In the genomic region with DNA sequence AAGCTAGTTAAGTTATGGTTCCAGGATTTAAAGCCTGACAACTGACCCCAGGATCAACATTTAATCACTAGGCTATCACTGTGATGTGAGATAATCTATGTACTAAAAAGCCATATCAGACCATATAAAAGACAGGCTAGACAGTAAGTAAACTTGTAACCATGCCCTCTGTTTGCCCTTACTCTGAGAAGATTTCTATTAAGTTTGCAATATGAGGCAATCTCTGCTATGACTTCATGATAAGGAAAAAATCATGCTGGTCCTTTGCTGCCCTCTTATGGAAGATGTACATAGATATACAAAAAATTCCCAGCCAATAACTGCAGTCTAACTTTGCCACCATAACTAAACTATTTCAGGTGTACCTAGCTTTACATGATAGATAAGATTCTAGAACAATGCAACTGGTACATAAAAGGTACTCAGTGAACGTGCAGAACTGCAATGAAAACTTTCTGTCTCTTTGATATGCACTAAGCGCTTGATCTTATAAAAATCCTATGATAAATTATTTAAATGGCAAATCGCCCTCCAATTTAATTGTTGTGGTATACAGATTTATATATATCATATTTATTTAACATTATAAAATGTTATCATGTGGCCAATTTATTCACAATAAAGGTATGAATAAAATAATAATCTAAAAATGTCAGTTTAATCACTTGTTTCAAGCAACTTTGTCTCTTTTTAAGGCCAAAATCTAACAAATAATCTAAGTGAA, we compare ENCODE assay signal across 8 cellular contexts.
DNase-seq lines count a peak whose midpoint lies in the region; ATAC-seq and TF ChIP-seq lines count a peak whose summit lies in the region.

No MANE protein-coding gene starts in this region.

- H3K4me1 Mint-ChIP-seq in GM23338: peaks cover 12% of the 10 kb centered on the region; the same call in 2 of the 3 replicates

- H3K9me3 Mint-ChIP-seq in GM23338: no peaks in the 10 kb centered on the region

- H3K27ac ChIP-seq in C4-2B (no peak overlapping the region), GM23338 (ENCODE audit: low read depth) (no peak overlapping the region), brain microvascular endothelial cell (peak overlapping the region; percentile 75), left lung (peak overlapping the region in 1 of 2 donors; percentile 23), urinary bladder (ENCODE audit: low read depth) (peak overlapping the region; percentile 10)

- intact Hi-C loops in left lung (cut with DNase I): no loop called here

- no peaks in the 10 kb centered on the region for H3K9me2 ChIP-seq in GM23338 (ENCODE audit: insufficient read depth)

- H3K36me3 ChIP-seq in GM23338 (ENCODE audit: insufficient read depth) (no peaks in the 10 kb centered on the region), brain microvascular endothelial cell (replicated peaks) (no peaks in the 10 kb centered on the region), left lung (no peaks in the 10 kb centered on the region), urinary bladder (ENCODE audit: insufficient read depth) (no peaks in the 10 kb centered on the region)

- no peak overlapping the region for H2AFZ ChIP-seq in GM23338

- no peak overlapping the region for H3K4me3 Mint-ChIP-seq in GM23338

- TF ChIP-seq POLR2A in GM18505 (IDR thresholded peaks at IDR 0.05; ENCODE audit: borderline replicate concordance, extremely low read depth, insufficient read depth, insufficient read length): no peak

- no peak overlapping the region for H3K4me2 ChIP-seq in GM23338

- 0 out of 2 replicates have a peak overlapping the region, but pooled peaks have one; percentile 23 for H3K27ac Mint-ChIP-seq in GM23338

- H3K36me3 Mint-ChIP-seq in GM23338 (ENCODE audit: low read depth): peaks cover 7% of the 10 kb centered on the region

- ATAC-seq in GM23338 (no peak), left lung (peak; percentile 96), GM18505 (IDR thresholded peaks at IDR 0.05; ENCODE audit: unreplicated experiment) (no peak), GM18519 (IDR thresholded peaks at IDR 0.05; ENCODE audit: low FRiP score, unreplicated experiment) (no peak)

- in situ Hi-C loops in brain microvascular endothelial cell (cut with HindIII; ENCODE audit: low pct_ligation_motif_present, low sequenced_read_pairs): no loop called here

- DNase-seq in GM23338 (ENCODE audit: low spot score): peak; percentile 35
- DNase-seq in NOMO-1 (lab: John Stamatoyannopoulos, UW; ENCODE audit: unreplicated experiment in 2 of 2): peak; percentile 41 to 74
- DNase-seq in brain microvascular endothelial cell: peak; percentile 80
- no peak for DNase-seq in left lung

- H3F3A ChIP-seq in GM23338 (replicated peaks; ENCODE audit: low read depth): no peaks in the 10 kb centered on the region

- H3K4me3 ChIP-seq in GM23338: no peak overlapping the region
- no peak overlapping the region for H3K4me3 ChIP-seq in brain microvascular endothelial cell (ENCODE audit: low read depth, low read length)
- H3K4me3 ChIP-seq in left lung: no peak overlapping the region
- no peak overlapping the region for H3K4me3 ChIP-seq in urinary bladder (ENCODE audit: low read depth, low read length)

- peaks cover 76% of the 10 kb centered on the region for H3K79me2 ChIP-seq in GM23338 (replicated peaks; ENCODE audit: insufficient read depth)

- no peaks in the 10 kb centered on the region for H3K4me1 ChIP-seq in GM23338 (ENCODE audit: insufficient read depth)
- peaks cover 0 to 28% of the 10 kb centered on the region in 2 donors for H3K4me1 ChIP-seq in left lung
- no peaks in the 10 kb centered on the region for H3K4me1 ChIP-seq in urinary bladder (ENCODE audit: insufficient read depth)

- TF ChIP-seq CTCF in C4-2B (conservative IDR thresholded peaks at IDR 0.05): peak; percentile 83
- TF ChIP-seq CTCF in GM23338 (conservative IDR thresholded peaks at IDR 0.05; ENCODE audit: low read depth in 2 of 2): peak; percentile 28 to 43
- peak; percentile 45 for TF ChIP-seq CTCF in brain microvascular endothelial cell (IDR thresholded peaks at IDR 0.05; ENCODE audit: low read depth, low read length, missing control alignments)
- TF ChIP-seq CTCF in left lung (IDR thresholded peaks at IDR 0.05): peak; percentile 21 to 37

- peaks cover 3% of the 10 kb centered on the region for H3K27me3 Mint-ChIP-seq in GM23338 (ENCODE audit: insufficient read depth, low read depth, poor library complexity)

- H3K27me3 ChIP-seq in GM23338 (ENCODE audit: insufficient read depth) (no peaks in the 10 kb centered on the region), brain microvascular endothelial cell (replicated peaks) (no peaks in the 10 kb centered on the region), left lung (no peaks in the 10 kb centered on the region)

- 68% methylated on average over 3 of the region's 3 CpGs for WGBS in urinary bladder

- no peaks in the 10 kb centered on the region for H3K9me3 ChIP-seq in left lung

- H4K20me1 ChIP-seq in GM23338 (replicated peaks; ENCODE audit: insufficient read depth): peaks cover 27% of the 10 kb centered on the region

TF ChIP-seq in GM23338, 12 proteins besides CTCF, POLR2A, EP300 and RAD21 (continues in another document):
- TF ChIP-seq STAT1 (IDR thresholded peaks at IDR 0.05; ENCODE audit: unreplicated experiment): no peak
- no peak for TF ChIP-seq CREB1 (CRISPR knock-in tag; IDR thresholded peaks at IDR 0.05; ENCODE audit: low read depth)
- TF ChIP-seq EZH2phosphoT487 (IDR thresholded peaks at IDR 0.05; ENCODE audit: unreplicated experiment): no peak
- no peak for TF ChIP-seq ZNF331 (CRISPR knock-in tag; IDR thresholded peaks at IDR 0.05; ENCODE audit: low read depth)
- TF ChIP-seq ZNF114 (CRISPR knock-in tag; IDR thresholded peaks at IDR 0.05): no peak
- no peak for TF ChIP-seq NANOG (IDR thresholded peaks at IDR 0.05; ENCODE audit: borderline replicate concordance)
- TF ChIP-seq, protein P1, sequence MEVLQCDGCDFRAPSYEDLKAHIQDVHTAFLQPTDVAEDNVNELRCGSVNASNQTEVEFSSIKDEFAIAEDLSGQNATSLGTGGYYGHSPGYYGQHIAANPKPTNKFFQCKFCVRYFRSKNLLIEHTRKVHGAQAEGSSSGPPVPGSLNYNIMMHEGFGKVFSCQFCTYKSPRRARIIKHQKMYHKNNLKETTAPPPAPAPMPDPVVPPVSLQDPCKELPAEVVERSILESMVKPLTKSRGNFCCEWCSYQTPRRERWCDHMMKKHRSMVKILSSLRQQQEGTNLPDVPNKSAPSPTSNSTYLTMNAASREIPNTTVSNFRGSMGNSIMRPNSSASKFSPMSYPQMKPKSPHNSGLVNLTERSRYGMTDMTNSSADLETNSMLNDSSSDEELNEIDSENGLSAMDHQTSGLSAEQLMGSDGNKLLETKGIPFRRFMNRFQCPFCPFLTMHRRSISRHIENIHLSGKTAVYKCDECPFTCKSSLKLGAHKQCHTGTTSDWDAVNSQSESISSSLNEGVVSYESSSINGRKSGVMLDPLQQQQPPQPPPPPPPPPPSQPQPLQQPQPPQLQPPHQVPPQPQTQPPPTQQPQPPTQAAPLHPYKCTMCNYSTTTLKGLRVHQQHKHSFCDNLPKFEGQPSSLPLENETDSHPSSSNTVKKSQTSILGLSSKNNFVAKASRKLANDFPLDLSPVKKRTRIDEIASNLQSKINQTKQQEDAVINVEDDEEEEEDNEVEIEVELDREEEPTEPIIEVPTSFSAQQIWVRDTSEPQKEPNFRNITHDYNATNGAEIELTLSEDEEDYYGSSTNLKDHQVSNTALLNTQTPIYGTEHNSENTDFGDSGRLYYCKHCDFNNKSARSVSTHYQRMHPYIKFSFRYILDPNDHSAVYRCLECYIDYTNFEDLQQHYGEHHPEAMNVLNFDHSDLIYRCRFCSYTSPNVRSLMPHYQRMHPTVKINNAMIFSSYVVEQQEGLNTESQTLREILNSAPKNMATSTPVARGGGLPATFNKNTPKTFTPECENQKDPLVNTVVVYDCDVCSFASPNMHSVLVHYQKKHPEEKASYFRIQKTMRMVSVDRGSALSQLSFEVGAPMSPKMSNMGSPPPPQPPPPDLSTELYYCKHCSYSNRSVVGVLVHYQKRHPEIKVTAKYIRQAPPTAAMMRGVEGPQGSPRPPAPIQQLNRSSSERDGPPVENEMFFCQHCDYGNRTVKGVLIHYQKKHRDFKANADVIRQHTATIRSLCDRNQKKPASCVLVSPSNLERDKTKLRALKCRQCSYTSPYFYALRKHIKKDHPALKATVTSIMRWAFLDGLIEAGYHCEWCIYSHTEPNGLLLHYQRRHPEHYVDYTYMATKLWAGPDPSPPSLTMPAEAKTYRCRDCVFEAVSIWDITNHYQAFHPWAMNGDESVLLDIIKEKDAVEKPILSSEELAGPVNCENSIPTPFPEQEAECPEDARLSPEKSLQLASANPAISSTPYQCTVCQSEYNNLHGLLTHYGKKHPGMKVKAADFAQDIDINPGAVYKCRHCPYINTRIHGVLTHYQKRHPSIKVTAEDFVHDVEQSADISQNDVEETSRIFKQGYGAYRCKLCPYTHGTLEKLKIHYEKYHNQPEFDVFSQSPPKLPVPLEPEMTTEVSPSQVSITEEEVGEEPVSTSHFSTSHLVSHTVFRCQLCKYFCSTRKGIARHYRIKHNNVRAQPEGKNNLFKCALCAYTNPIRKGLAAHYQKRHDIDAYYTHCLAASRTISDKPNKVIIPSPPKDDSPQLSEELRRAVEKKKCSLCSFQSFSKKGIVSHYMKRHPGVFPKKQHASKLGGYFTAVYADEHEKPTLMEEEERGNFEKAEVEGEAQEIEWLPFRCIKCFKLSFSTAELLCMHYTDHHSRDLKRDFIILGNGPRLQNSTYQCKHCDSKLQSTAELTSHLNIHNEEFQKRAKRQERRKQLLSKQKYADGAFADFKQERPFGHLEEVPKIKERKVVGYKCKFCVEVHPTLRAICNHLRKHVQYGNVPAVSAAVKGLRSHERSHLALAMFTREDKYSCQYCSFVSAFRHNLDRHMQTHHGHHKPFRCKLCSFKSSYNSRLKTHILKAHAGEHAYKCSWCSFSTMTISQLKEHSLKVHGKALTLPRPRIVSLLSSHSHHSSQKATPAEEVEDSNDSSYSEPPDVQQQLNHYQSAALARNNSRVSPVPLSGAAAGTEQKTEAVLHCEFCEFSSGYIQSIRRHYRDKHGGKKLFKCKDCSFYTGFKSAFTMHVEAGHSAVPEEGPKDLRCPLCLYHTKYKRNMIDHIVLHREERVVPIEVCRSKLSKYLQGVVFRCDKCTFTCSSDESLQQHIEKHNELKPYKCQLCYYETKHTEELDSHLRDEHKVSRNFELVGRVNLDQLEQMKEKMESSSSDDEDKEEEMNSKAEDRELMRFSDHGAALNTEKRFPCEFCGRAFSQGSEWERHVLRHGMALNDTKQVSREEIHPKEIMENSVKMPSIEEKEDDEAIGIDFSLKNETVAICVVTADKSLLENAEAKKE (CRISPR knock-in tag; IDR thresholded peaks at IDR 0.05): no peak

Comparison
In these comparisons a context has a peak if more than half of its experiments do, and no peak if none do; other contexts are left out.
1. H3K27ac ChIP-seq: peak in brain microvascular endothelial cell (single experiment) and urinary bladder (single experiment); none in C4-2B (single experiment) and GM23338 (single experiment).
2. CTCF ChIP-seq: peak in every context shown above with its lines; median percentile 83 in C4-2B; 45 in brain microvascular endothelial cell; 36 in GM23338; 29 in left lung.
3. DNase-seq: peak in GM23338 (single experiment), NOMO-1 (2 of 2) and brain microvascular endothelial cell (single experiment); none in left lung (0 of 2).